17 cellular contexts compared by ENCODE assay signal in the genomic region with DNA sequence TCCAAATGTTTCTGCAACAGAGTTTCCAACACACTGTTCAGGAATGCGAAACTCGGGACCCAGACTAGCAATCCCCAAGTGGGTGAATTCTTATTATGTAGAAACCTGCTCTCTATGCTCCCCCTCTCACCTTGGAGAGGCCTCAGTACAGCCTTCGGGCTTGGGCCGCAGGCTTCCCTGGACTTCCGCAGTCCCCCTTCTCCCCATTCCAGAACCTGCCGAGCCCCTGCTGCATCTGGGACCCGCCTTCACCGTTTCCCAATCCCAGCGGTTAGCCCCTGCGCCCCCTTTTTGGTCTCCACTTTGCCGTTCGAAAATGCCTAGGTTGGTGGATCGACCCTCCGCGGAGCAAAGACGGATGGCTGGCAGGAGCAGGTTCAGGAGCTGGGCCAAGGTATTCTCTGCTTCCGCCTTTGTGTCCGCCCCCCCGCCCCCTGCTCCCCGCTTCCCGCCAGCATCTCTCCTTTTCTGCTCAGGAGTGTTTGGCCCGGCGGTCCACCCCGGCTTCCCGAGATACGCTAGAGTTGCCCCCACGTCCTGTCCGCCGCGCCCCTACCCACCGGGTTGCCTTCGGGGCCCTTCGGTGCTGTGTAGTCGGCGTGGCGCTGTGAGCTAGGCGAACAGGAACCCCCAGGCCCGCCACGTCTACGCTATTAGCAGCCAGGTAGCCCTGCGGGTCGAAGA. TPM values are rescaled to one million over a fixed set of nuclear protein-coding genes. Genes with fewer than 3 reads are reported as not detected.
DNase-seq lines count a peak whose midpoint lies in the region; ATAC-seq, FAIRE-seq and TF ChIP-seq lines count a peak whose summit lies in the region.
"Had no signal": no experiment of that assay in that cellular context is flagged by ENCODE, and none has a peak within 500 bp of the region (broad histone marks: within the 10 kb centered on the region; RNA-seq: fewer than 3 reads in every experiment).

No MANE protein-coding gene starts in this region.

- TF ChIP-seq RAD21 in liver (IDR thresholded peaks at IDR 0.05): no peak
- no peak for TF ChIP-seq RAD21 in HepG2 (CRISPR knock-in tag; IDR thresholded peaks at IDR 0.05)

- H3K4me1 Mint-ChIP-seq in naive thymus-derived CD8-positive, alpha-beta T cell: peaks cover 7 to 38% (median 24%) of the 10 kb centered on the region in 4 donors

- POLR2A ChIA-PET in HepG2 (lab: Yijun Ruan, JAX): no interaction called here
- POLR2A ChIA-PET in naive thymus-derived CD8-positive, alpha-beta T cell (lab: Charles Lee): no interaction called here
- POLR2A ChIA-PET in PC-9 (lab: Charles Lee; ENCODE audit: unreplicated experiment): no interaction called here

- FAIRE-seq in HepG2 (lab: Jason Lieb, UNC): no peak
- FAIRE-seq: endometrium, G401.6, K562 had no signal

- H3K27me3 Mint-ChIP-seq in naive thymus-derived CD8-positive, alpha-beta T cell: peaks cover 60 to 95% (median 80%) of the 10 kb centered on the region in 5 donors

- TF ChIP-seq POLR2A in HepG2 (IDR thresholded peaks at IDR 0.05; ENCODE audit: insufficient read depth in 1 of 2, low read depth in 2 of 2, low read length in 2 of 2): no peak

- DNase-seq in HepG2 (ENCODE audit: low spot score) (no peak), fibroblast of the aortic adventitia (ENCODE audit: low read depth) (peak; percentile 61), PC-9 (no peak), SW 1271 (lab: John Stamatoyannopoulos, UW) (no peak), HUDEP-2 (lab: John Stamatoyannopoulos, UW; ENCODE audit: unreplicated experiment in 76 of 76) (no peak)
- DNase-seq in naive thymus-derived CD8-positive, alpha-beta T cell: no peak
- DNase-seq in stimulated activated naive CD4-positive, alpha-beta T cell treated with Interleukin-2 at 50 U/mL for 16 hours (lab: John Stamatoyannopoulos, UW): no peak
- DNase-seq: activated CD4-positive, alpha-beta T cell treated with anti-CD3 and anti-CD28 coated beads for 48 hours; AML-193; NCI-H1694 treated with DMSO at 0.1 percent for 48 hours; NCI-H748 treated with DMSO at 0.1 percent for 48 hours; stimulated activated CD4-positive, alpha-beta T cell treated with anti-CD3 and anti-CD28 coated beads, Interleukin-2, amount 100 ng/mL, for 24 hours; substantia nigra had no signal

- 6% methylated on average over 42 of the region's 42 CpGs for WGBS in liver
- WGBS in HepG2 (ENCODE audit: low lambda C conversion rate): 38% methylated on average over 35 of the region's 42 CpGs

- H3K79me2 ChIP-seq in HepG2 (ENCODE audit: insufficient read depth, low read length) (no peaks in the 10 kb centered on the region), PC-9 (ENCODE audit: low read depth) (no peaks in the 10 kb centered on the region)

- TF ChIP-seq EP300 in HepG2 (IDR thresholded peaks at IDR 0.05; ENCODE audit: low read depth in 2 of 2, low read length in 2 of 2): no peak
- no peak for TF ChIP-seq EP300 in HepG2 (CRISPR knock-in tag; IDR thresholded peaks at IDR 0.05; ENCODE audit: borderline replicate concordance)

- H3K9me3 ChIP-seq in liver (ENCODE audit: control insufficient read depth in 4 of 4, low read length in 3 of 4) (no peaks in the 10 kb centered on the region), HepG2 (ENCODE audit: low read length) (no peaks in the 10 kb centered on the region), PC-9 (ENCODE audit: insufficient read depth, low read depth) (no peaks in the 10 kb centered on the region)

- CTCF ChIA-PET in HepG2 (lab: Yijun Ruan, JAX; ENCODE audit: low intra/inter-chr PET ratio, low total read pairs) (no interaction called here), PC-9 (lab: Charles Lee) (no interaction called here)

- no peaks in the 10 kb centered on the region for H3K36me3 ChIP-seq in liver (ENCODE audit: control insufficient read depth in 4 of 4, insufficient read depth in 3 of 4, low read depth in 1 of 4, low read length in 3 of 4)
- H3K36me3 ChIP-seq in HepG2 (replicated peaks in 1 of 2; ENCODE audit: control insufficient read depth in 1 of 2, insufficient read depth in 2 of 2, low read length in 2 of 2): no peaks in the 10 kb centered on the region
- H3K36me3 ChIP-seq in PC-9 (ENCODE audit: low read depth): no peaks in the 10 kb centered on the region

- peak overlapping the region in 8 of 10 donors; percentile 14 to 65 (median 50) for H3K4me3 Mint-ChIP-seq in naive thymus-derived CD8-positive, alpha-beta T cell

- in situ Hi-C loops in HepG2 (cut with HindIII; ENCODE audit: extremely low pct_ligation_motif_present, low pct_unique_long_range_greater_than_20kb): no loop called here

- H3K4me3 ChIP-seq in liver (ENCODE audit: low read depth in 1 of 3, low read length in 3 of 3) (peak overlapping the region in 1 of 3 donors; percentile 27), HepG2 (replicated peaks in 1 of 3; ENCODE audit: insufficient read depth in 1 of 3, low read depth in 2 of 3, low read length in 3 of 3) (no peak overlapping the region), fibroblast of the aortic adventitia (ENCODE audit: low read depth, low read length) (peak overlapping the region; percentile 38), PC-9 (no peak overlapping the region)
- H3K4me3 ChIP-seq: K562 had no signal

- BruUV-seq in HepG2 (replicated peaks; lab: Mats Ljungman, UMichigan) (no TSS peak), PC-9 (replicated peaks; lab: Mats Ljungman, UMichigan) (no TSS peak)

- H4K20me1 ChIP-seq in HepG2 (ENCODE audit: insufficient read depth, low read length) (no peaks in the 10 kb centered on the region), PC-9 (ENCODE audit: insufficient read depth) (no peaks in the 10 kb centered on the region)

- H3K9ac ChIP-seq in liver (ENCODE audit: low read depth in 1 of 2, low read length in 2 of 2) (no peak overlapping the region), HepG2 (ENCODE audit: insufficient read depth, low read depth, low read length) (no peak overlapping the region)

- H3K36me3 Mint-ChIP-seq in naive thymus-derived CD8-positive, alpha-beta T cell: peaks cover 3 to 42% (median 11%) of the 10 kb centered on the region in 3 donors

- H3K9me2 ChIP-seq in PC-9 (ENCODE audit: insufficient read depth): no peaks in the 10 kb centered on the region

- H3K4me1 ChIP-seq in liver (ENCODE audit: control insufficient read depth in 4 of 4, insufficient read depth in 4 of 4, low read length in 3 of 4): peaks cover 6 to 18% (median 13%) of the 10 kb centered on the region in 4 donors
- H3K4me1 ChIP-seq in HepG2 (ENCODE audit: insufficient read depth, low read length): no peaks in the 10 kb centered on the region
- no peaks in the 10 kb centered on the region for H3K4me1 ChIP-seq in PC-9 (replicated peaks; ENCODE audit: insufficient read depth)

- H2AFZ ChIP-seq in HepG2 (ENCODE audit: low read length): no peak overlapping the region
- no peak overlapping the region for H2AFZ ChIP-seq in PC-9

- ATAC-seq in HepG2: no peak
- no peak for ATAC-seq in naive thymus-derived CD8-positive, alpha-beta T cell
- ATAC-seq: K562 had no signal

- H3K27ac ChIP-seq in liver (ENCODE audit: low read depth in 1 of 2, low read length in 2 of 2) (peak overlapping the region; percentile 62 to 73), HepG2 (ENCODE audit: extremely low read length, insufficient read depth, low read length) (no peak overlapping the region), PC-9 (no peak overlapping the region)

- intact Hi-C loops in HepG2 (cut with micrococcal nuclease; ENCODE audit: unreplicated experiment) (no loop called here), PC-9 (cut with micrococcal nuclease; ENCODE audit: unreplicated experiment) (no loop called here)

- H3K27me3 ChIP-seq in liver (ENCODE audit: control insufficient read depth in 4 of 4, insufficient read depth in 4 of 4, low read length in 3 of 4) (peaks cover 2 to 29% (median 9%) of the 10 kb centered on the region in 4 donors), HepG2 (ENCODE audit: control insufficient read depth in 1 of 2, insufficient read depth in 2 of 2, low read length in 2 of 2) (peaks cover 11 to 77% of the 10 kb centered on the region in 2 experiments), PC-9 (ENCODE audit: insufficient read depth, low read depth) (no peaks in the 10 kb centered on the region)

- peaks cover 0 to 24% (median 13%) of the 10 kb centered on the region in 9 donors for H3K9me3 Mint-ChIP-seq in naive thymus-derived CD8-positive, alpha-beta T cell

- no peak overlapping the region for H3K4me2 ChIP-seq in HepG2 (ENCODE audit: low read depth, low read length)
- no peak overlapping the region for H3K4me2 ChIP-seq in PC-9

- peak overlapping the region in 1 of 10 donors; percentile 25 for H3K27ac Mint-ChIP-seq in naive thymus-derived CD8-positive, alpha-beta T cell

- no peak for TF ChIP-seq CTCF in liver (IDR thresholded peaks at IDR 0.05; ENCODE audit: low read depth, low read length, missing input control)
- TF ChIP-seq CTCF in HepG2 (CRISPR knock-in tag; IDR thresholded peaks at IDR 0.05): no peak
- TF ChIP-seq CTCF in fibroblast of the aortic adventitia (IDR thresholded peaks at IDR 0.05; ENCODE audit: insufficient read depth, low read length): no peak
- TF ChIP-seq CTCF in PC-9 (conservative IDR thresholded peaks at IDR 0.05): no peak

- no peaks in the 10 kb centered on the region for H3F3A ChIP-seq in PC-9 (ENCODE audit: insufficient read depth, low read depth)

RNA-seq across cellular contexts. Expression of gene HAND2, which starts 11.5 kb away (rescaled TPM):
- total RNA-seq in liver (1 to 10 TPM; 2.1 to 4.7 TPM), HepG2 (2016; rRNA removed; fragmentation: Illumina TruSeq; extraction: Trizol) (not detected in 2 replicates), fibroblast of the aortic adventitia (ENCODE audit: low replicate concordance) (31.3 TPM in 2 replicates), PC-9 (2021) (not detected in 2 replicates)
- polyA plus RNA-seq in liver (1 to 10 TPM; 2.9 to 4.5 TPM), HepG2 (2011; rRNA removed) (not detected in 2 replicates)
- not detected in 2 replicates for total RNA-seq in HepG2 (2016; cell fraction: cytosol; rRNA removed; fragmentation: Illumina TruSeq; extraction: Trizol; ENCODE audit: low read depth)
- not detected in 2 replicates for total RNA-seq in HepG2 (2016; cell fraction: insoluble cytoplasmic fraction; rRNA removed; fragmentation: Illumina TruSeq; extraction: Trizol)
- total RNA-seq in HepG2 (2016; cell fraction: membrane; rRNA removed; fragmentation: Illumina TruSeq; extraction: Trizol): not detected in 2 replicates
- total RNA-seq in HepG2 (2016; cell fraction: nucleus; rRNA removed; fragmentation: Illumina TruSeq; extraction: Trizol): not detected in 2 replicates
- polyA plus RNA-seq in HepG2 (2011; cell fraction: cytosol; rRNA removed): not detected in 2 replicates
- not detected in 2 replicates for polyA plus RNA-seq in HepG2 (2011; cell fraction: nucleus; rRNA removed)
- not detected in 2 replicates for polyA plus RNA-seq in HepG2 (2012)
- not detected in 2 replicates for polyA plus RNA-seq in HepG2 (2016; cell fraction: cytosol; fragmentation: Illumina TruSeq; extraction: Trizol; ENCODE audit: low read depth)
- not detected in 2 replicates for polyA plus RNA-seq in HepG2 (2016; cell fraction: insoluble cytoplasmic fraction; fragmentation: Illumina TruSeq; extraction: Trizol; ENCODE audit: low read depth)
- not detected in 2 replicates for polyA plus RNA-seq in HepG2 (2016; cell fraction: membrane; fragmentation: Illumina TruSeq; extraction: Trizol; ENCODE audit: low read depth)
- not detected in 2 replicates for polyA plus RNA-seq in HepG2 (2016; cell fraction: nucleus; fragmentation: Illumina TruSeq; extraction: Trizol; ENCODE audit: insufficient read depth, low read depth)
- polyA minus RNA-seq in HepG2 (2011; rRNA and poly(A)+ RNA removed; ENCODE audit: low replicate concordance): not detected in 2 replicates
- not detected in 2 replicates for polyA minus RNA-seq in HepG2 (2011; cell fraction: cytosol; rRNA and poly(A)+ RNA removed)
- polyA minus RNA-seq in HepG2 (2011; cell fraction: nucleus; rRNA and poly(A)+ RNA removed): not detected in 2 replicates
- total RNA-seq in naive thymus-derived CD8-positive, alpha-beta T cell: not detected
- not detected for polyA plus RNA-seq in naive thymus-derived CD8-positive, alpha-beta T cell

Comparison
In these comparisons a context has a peak if more than half of its experiments do, and no peak if none do; other contexts are left out.
1. H3K27ac ChIP-seq: peak in liver (2 of 2); none in HepG2 (single experiment) and PC-9 (single experiment).